ENCODE assay signal across 11 cellular contexts in genomic region chr4:57081651-57082349, GRCh38. TPM values are rescaled to one million over a fixed set of nuclear protein-coding genes. Genes with fewer than 3 reads are reported as not detected.
DNase-seq lines count a peak whose midpoint lies in the region; ATAC-seq and TF ChIP-seq lines count a peak whose summit lies in the region.
"Had no signal": no experiment of that assay in that cellular context is flagged by ENCODE, and none has a peak within 500 bp of the region (broad histone marks: within the 10 kb centered on the region; RNA-seq: fewer than 3 reads in every experiment).

No MANE protein-coding gene starts in this region.

- H3K27ac ChIP-seq in HUES64 (ENCODE audit: low read depth, low read length) (peak overlapping the region; percentile 66; the same call in 1 of the 2 replicates), dorsolateral prefrontal cortex (peak overlapping the region in 42 of 59 donors; percentile 5 to 88 (median 50)), subcutaneous abdominal adipose tissue (ENCODE audit: low read depth, low read length) (peak overlapping the region; percentile 71)
- H3K27ac ChIP-seq: KMS-11 had no signal

- peak overlapping the region; percentile 91 for H3K27ac Mint-ChIP-seq in mesothelial cell of epicardium
- H3K27ac Mint-ChIP-seq: CD8-positive, alpha-beta memory T cell had no signal

- H3K36me3 ChIP-seq in HUES64 (ENCODE audit: insufficient read depth, low read length): no peaks in the 10 kb centered on the region
- H3K36me3 ChIP-seq in subcutaneous abdominal adipose tissue (ENCODE audit: control insufficient read depth in 5 of 5, insufficient read depth in 5 of 5, low read length in 5 of 5): no peaks in the 10 kb centered on the region

- H3K36me3 Mint-ChIP-seq in mesothelial cell of epicardium: peaks cover 12% of the 10 kb centered on the region
- H3K36me3 Mint-ChIP-seq: CD8-positive, alpha-beta memory T cell had no signal

- peaks cover 51% of the 10 kb centered on the region for H3K4me1 Mint-ChIP-seq in mesothelial cell of epicardium
- H3K4me1 Mint-ChIP-seq: CD8-positive, alpha-beta memory T cell had no signal

- no peaks in the 10 kb centered on the region for H3K9me3 ChIP-seq in HUES64 (ENCODE audit: insufficient read depth, low read depth, low read length)
- no peaks in the 10 kb centered on the region for H3K9me3 ChIP-seq in subcutaneous abdominal adipose tissue (ENCODE audit: control insufficient read depth in 5 of 5, low read length in 5 of 5)

- H3K9me3 Mint-ChIP-seq in mesothelial cell of epicardium: peaks cover 12% of the 10 kb centered on the region
- H3K9me3 Mint-ChIP-seq: CD8-positive, alpha-beta memory T cell had no signal

- ATAC-seq in GM18511 (IDR thresholded peaks at IDR 0.05; ENCODE audit: unreplicated experiment): no peak

- DNase-seq in dorsolateral prefrontal cortex (no peak), mesothelial cell of epicardium (ENCODE audit: low spot score in 2 of 2, unreplicated experiment in 2 of 2) (no peak), NOMO-1 treated with DMSO at 0.1 percent for 48 hours (lab: John Stamatoyannopoulos, UW; ENCODE audit: unreplicated experiment) (no peak), NCI-H1092 treated with DMSO at 0.1 percent for 48 hours (lab: John Stamatoyannopoulos, UW) (no peak), 8988T (no peak)
- DNase-seq: activated CD8-positive, alpha-beta memory T cell treated with anti-CD3 and anti-CD28 coated beads for 24 hours; CD8-positive, alpha-beta memory T cell had no signal

- intact Hi-C loops in dorsolateral prefrontal cortex (cut with DNase I): no loop called here

- no peaks in the 10 kb centered on the region for H3K27me3 Mint-ChIP-seq in mesothelial cell of epicardium (ENCODE audit: low read depth)

- TF ChIP-seq CTCF in dorsolateral prefrontal cortex (IDR thresholded peaks at IDR 0.05 in 54 of 56, conservative IDR thresholded peaks at IDR 0.05 in 2 of 56; ENCODE audit: low read depth in 1 of 56, partially characterized antibody in 56 of 56) (no peak), mesothelial cell of epicardium (IDR thresholded peaks at IDR 0.05; ENCODE audit: unreplicated experiment) (no peak)

- peaks cover 21% of the 10 kb centered on the region for H3K4me1 ChIP-seq in HUES64 (ENCODE audit: insufficient read depth, low read length)
- H3K4me1 ChIP-seq in subcutaneous abdominal adipose tissue (ENCODE audit: control insufficient read depth in 5 of 5, insufficient read depth in 5 of 5, low read length in 5 of 5): peaks cover 2 to 33% (median 8%) of the 10 kb centered on the region in 5 donors

- no peaks in the 10 kb centered on the region for H3K27me3 ChIP-seq in HUES64 (ENCODE audit: insufficient read depth, low read length)
- peaks cover 0 to 8% (median 0%) of the 10 kb centered on the region in 45 donors for H3K27me3 ChIP-seq in dorsolateral prefrontal cortex
- H3K27me3 ChIP-seq in subcutaneous abdominal adipose tissue (ENCODE audit: control insufficient read depth in 5 of 5, insufficient read depth in 4 of 5, low read length in 5 of 5): no peaks in the 10 kb centered on the region

- H3K4me3 ChIP-seq in HUES64 (ENCODE audit: low read length) (no peak overlapping the region), dorsolateral prefrontal cortex (no peak overlapping the region), subcutaneous abdominal adipose tissue (ENCODE audit: low read depth in 1 of 5, low read length in 5 of 5) (no peak overlapping the region)

- H3K9ac ChIP-seq in HUES64 (ENCODE audit: low read depth, low read length) (no peak overlapping the region), subcutaneous abdominal adipose tissue (ENCODE audit: low read length in 5 of 5) (peak overlapping the region in 1 of 5 donors; percentile 28)
- H3K9ac ChIP-seq: KMS-11 had no signal

- WGBS in HUES64: 56% methylated on average over 7 of the region's 7 CpGs

- H3K4me3 Mint-ChIP-seq in mesothelial cell of epicardium: no peak overlapping the region
- H3K4me3 Mint-ChIP-seq: CD8-positive, alpha-beta memory T cell had no signal

RNA-seq across cellular contexts. Expression of gene IGFBP7, which starts 28.4 kb away (rescaled TPM):
- 7.2 TPM for polyA plus RNA-seq in HUES64 (2013, experiment 1 of 2)
- polyA plus RNA-seq in HUES64 (2013, experiment 2 of 2): 9.7 TPM
- total RNA-seq in dorsolateral prefrontal cortex (100 to 1,000 TPM in 81 of 120 experiments, 10 to 100 TPM in 39; 55.7 to 267 (median 113) TPM), mesothelial cell of epicardium (98.5 to 114 TPM (median 107 TPM) in 3 replicates)
- total RNA-seq: CD8-positive, alpha-beta memory T cell had no signal
- polyA plus RNA-seq: CD8-positive, alpha-beta memory T cell had no signal
